ENCODE assay signal across 1 cellular context in the genomic region with DNA sequence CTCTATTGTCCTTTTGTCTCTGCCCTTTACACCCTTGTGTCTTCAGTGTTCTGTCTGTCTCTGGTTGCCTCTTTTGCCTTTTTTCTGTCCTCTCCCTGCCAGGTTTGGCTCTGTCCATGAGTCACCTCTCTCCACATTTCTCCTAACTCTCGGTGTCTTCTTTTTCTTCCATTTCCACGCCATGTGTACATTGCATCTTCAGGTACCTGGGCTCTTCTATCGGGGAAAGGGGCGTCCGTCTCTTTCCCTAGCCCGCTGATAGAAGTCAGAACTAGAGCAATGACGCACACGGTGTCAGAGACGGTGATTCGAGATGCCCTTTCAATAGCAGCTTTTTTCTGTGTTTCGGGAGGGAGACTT.
TF ChIP-seq lines count a peak whose summit lies in the region.

No MANE protein-coding gene starts in this region.

TF ChIP-seq in WTC11, 78 proteins besides CTCF, POLR2A, EP300 and RAD21 (continued from another document):
- TF ChIP-seq, protein P1, sequence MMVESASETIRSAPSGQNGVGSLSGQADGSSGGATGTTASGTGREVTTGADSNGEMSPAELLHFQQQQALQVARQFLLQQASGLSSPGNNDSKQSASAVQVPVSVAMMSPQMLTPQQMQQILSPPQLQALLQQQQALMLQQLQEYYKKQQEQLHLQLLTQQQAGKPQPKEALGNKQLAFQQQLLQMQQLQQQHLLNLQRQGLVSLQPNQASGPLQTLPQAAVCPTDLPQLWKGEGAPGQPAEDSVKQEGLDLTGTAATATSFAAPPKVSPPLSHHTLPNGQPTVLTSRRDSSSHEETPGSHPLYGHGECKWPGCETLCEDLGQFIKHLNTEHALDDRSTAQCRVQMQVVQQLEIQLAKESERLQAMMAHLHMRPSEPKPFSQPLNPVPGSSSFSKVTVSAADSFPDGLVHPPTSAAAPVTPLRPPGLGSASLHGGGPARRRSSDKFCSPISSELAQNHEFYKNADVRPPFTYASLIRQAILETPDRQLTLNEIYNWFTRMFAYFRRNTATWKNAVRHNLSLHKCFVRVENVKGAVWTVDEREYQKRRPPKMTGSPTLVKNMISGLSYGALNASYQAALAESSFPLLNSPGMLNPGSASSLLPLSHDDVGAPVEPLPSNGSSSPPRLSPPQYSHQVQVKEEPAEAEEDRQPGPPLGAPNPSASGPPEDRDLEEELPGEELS (CRISPR knock-in tag; IDR thresholded peaks at IDR 0.05) = no peak
- TF ChIP-seq GRHL2 (CRISPR knock-in tag; IDR thresholded peaks at IDR 0.05; ENCODE audit: insufficient replicate concordance, severe bottlenecking) = no peak
- TF ChIP-seq, protein P2, sequence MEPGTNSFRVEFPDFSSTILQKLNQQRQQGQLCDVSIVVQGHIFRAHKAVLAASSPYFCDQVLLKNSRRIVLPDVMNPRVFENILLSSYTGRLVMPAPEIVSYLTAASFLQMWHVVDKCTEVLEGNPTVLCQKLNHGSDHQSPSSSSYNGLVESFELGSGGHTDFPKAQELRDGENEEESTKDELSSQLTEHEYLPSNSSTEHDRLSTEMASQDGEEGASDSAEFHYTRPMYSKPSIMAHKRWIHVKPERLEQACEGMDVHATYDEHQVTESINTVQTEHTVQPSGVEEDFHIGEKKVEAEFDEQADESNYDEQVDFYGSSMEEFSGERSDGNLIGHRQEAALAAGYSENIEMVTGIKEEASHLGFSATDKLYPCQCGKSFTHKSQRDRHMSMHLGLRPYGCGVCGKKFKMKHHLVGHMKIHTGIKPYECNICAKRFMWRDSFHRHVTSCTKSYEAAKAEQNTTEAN (CRISPR knock-in tag; IDR thresholded peaks at IDR 0.05) = no peak
- TF ChIP-seq, protein P3, sequence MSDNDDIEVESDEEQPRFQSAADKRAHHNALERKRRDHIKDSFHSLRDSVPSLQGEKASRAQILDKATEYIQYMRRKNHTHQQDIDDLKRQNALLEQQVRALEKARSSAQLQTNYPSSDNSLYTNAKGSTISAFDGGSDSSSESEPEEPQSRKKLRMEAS (CRISPR knock-in tag; IDR thresholded peaks at IDR 0.05) = no peak
- no peak for TF ChIP-seq MXD4 (CRISPR knock-in tag; IDR thresholded peaks at IDR 0.05; ENCODE audit: borderline replicate concordance)
- no peak for TF ChIP-seq NFE2L1 (CRISPR knock-in tag; IDR thresholded peaks at IDR 0.05)
- TF ChIP-seq ZNF317 (CRISPR knock-in tag; IDR thresholded peaks at IDR 0.05; ENCODE audit: borderline replicate concordance, low read depth) = no peak
- TF ChIP-seq, protein P4, sequence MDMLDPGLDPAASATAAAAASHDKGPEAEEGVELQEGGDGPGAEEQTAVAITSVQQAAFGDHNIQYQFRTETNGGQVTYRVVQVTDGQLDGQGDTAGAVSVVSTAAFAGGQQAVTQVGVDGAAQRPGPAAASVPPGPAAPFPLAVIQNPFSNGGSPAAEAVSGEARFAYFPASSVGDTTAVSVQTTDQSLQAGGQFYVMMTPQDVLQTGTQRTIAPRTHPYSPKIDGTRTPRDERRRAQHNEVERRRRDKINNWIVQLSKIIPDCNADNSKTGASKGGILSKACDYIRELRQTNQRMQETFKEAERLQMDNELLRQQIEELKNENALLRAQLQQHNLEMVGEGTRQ (CRISPR knock-in tag; IDR thresholded peaks at IDR 0.05) = no peak
- no peak for TF ChIP-seq EMX1 (CRISPR knock-in tag; IDR thresholded peaks at IDR 0.05)
- no peak for TF ChIP-seq IRF2 (CRISPR knock-in tag; IDR thresholded peaks at IDR 0.05; ENCODE audit: borderline replicate concordance, low read depth)
- no peak for TF ChIP-seq MYBL2 (CRISPR knock-in tag; IDR thresholded peaks at IDR 0.05)
- TF ChIP-seq SMAD3 (CRISPR knock-in tag; IDR thresholded peaks at IDR 0.05; ENCODE audit: borderline replicate concordance) = no peak
- TF ChIP-seq NR2C2 (CRISPR knock-in tag; IDR thresholded peaks at IDR 0.05) = no peak
TF ChIP-seq in WTC11: peak in this region for 0.
